Comparison of ENCODE assay signal across 8 cellular contexts in genomic region chr15:38454687-38455071, GRCh38. TPM values are rescaled to one million over a fixed set of nuclear protein-coding genes. Genes with fewer than 3 reads are reported as not detected.
DNase-seq lines count a peak whose midpoint lies in the region; ATAC-seq and TF ChIP-seq lines count a peak whose summit lies in the region.

No MANE protein-coding gene starts in this region.

- H3K4me1 Mint-ChIP-seq in endothelial cell (ENCODE audit: unreplicated experiment) (peaks cover 7% of the 10 kb centered on the region), neural progenitor cell (peaks cover 6% of the 10 kb centered on the region)

- peak overlapping the region; percentile 80 for H3K9ac ChIP-seq in neural progenitor cell

- BruUV-seq in OCI-LY7 (replicated peaks; lab: Mats Ljungman, UMichigan), result no TSS peak

- H3K36me3 ChIP-seq in OCI-LY7 (ENCODE audit: insufficient read depth, low read length) (peaks cover 4% of the 10 kb centered on the region; the same call in 1 of the 2 replicates), neural progenitor cell (no peaks in the 10 kb centered on the region)

- intact Hi-C loops in OCI-LY7 (cut with micrococcal nuclease; ENCODE audit: unreplicated experiment), result loop anchor here (1.0 to 5.0 kb wide), 2 partner anchors 197 to 218 kb away; no protein-coding TSS in a partner anchor

- DNase-seq in OCI-LY7 (ENCODE audit: low spot score), result no peak
- DNase-seq in endothelial cell (ENCODE audit: low spot score), result no peak
- DNase-seq in neural progenitor cell (ENCODE audit: low spot score), result peak; percentile 32
- DNase-seq in effector CD4-positive, alpha-beta T cell, result no peak
- no peak for DNase-seq in D341Med (ENCODE audit: low spot score)

- H2AFZ ChIP-seq in OCI-LY7 (ENCODE audit: low read length) (peak overlapping the region; percentile 94), neural progenitor cell (replicated peaks) (peak overlapping the region; percentile 98)

- H3K79me2 ChIP-seq in OCI-LY7 (ENCODE audit: insufficient read depth, low read depth, low read length), result peaks cover 44% of the 10 kb centered on the region
- H3K79me2 ChIP-seq in neural progenitor cell (ENCODE audit: low read depth), result peaks cover 54% of the 10 kb centered on the region

- H3K4me2 ChIP-seq in OCI-LY7 (ENCODE audit: low read length) (peak overlapping the region; percentile 99), neural progenitor cell (peak overlapping the region; percentile 96)

- peak overlapping the region; percentile 72 for H3K27ac ChIP-seq in OCI-LY7 (ENCODE audit: low read depth, low read length, poor library complexity, severe bottlenecking)
- H3K27ac ChIP-seq in neural progenitor cell, result peak overlapping the region; percentile 94

- CTCF ChIA-PET in OCI-LY7 (lab: Charles Lee; ENCODE audit: unreplicated experiment), result interaction anchor here (1.0 to 1.3 kb wide), 3 partner anchors 9 to 109 kb away, joined by 3 to 4 read pairs (median 4); no protein-coding TSS in a partner anchor

- H4K20me1 ChIP-seq in OCI-LY7 (ENCODE audit: insufficient read depth, low read length), result peaks cover 13% of the 10 kb centered on the region
- H4K20me1 ChIP-seq in neural progenitor cell (ENCODE audit: low read depth), result peaks cover 22% of the 10 kb centered on the region

- POLR2A ChIA-PET in OCI-LY7 (lab: Charles Lee), result interaction anchor here (0.7 to 1.8 kb wide), 11 partner anchors 8 to 244 kb away, joined by 3 to 11 read pairs (median 3); no protein-coding TSS in a partner anchor

- peak overlapping the region; percentile 93 for H3K27ac Mint-ChIP-seq in endothelial cell (ENCODE audit: unreplicated experiment)
- peak overlapping the region; percentile 98 for H3K27ac Mint-ChIP-seq in neural progenitor cell

- H3K27me3 Mint-ChIP-seq in endothelial cell (ENCODE audit: unreplicated experiment) (no peaks in the 10 kb centered on the region), neural progenitor cell (ENCODE audit: insufficient read depth, low read depth) (peaks cover 2% of the 10 kb centered on the region)

- H3K4me3 Mint-ChIP-seq in endothelial cell (ENCODE audit: unreplicated experiment) (peak overlapping the region; percentile 98), neural progenitor cell (peak overlapping the region; percentile 99)

- ATAC-seq in GM18498 (IDR thresholded peaks at IDR 0.05; ENCODE audit: unreplicated experiment), result peak; percentile 8
- ATAC-seq in HG03039 (IDR thresholded peaks at IDR 0.05; ENCODE audit: unreplicated experiment), result no peak
- no peak for ATAC-seq in GM19035 (IDR thresholded peaks at IDR 0.05; ENCODE audit: unreplicated experiment)

- H3K9me2 ChIP-seq in OCI-LY7 (ENCODE audit: insufficient read depth, low read length), result no peaks in the 10 kb centered on the region

- H3K36me3 Mint-ChIP-seq in endothelial cell (ENCODE audit: low read depth, unreplicated experiment), result peaks cover 3% of the 10 kb centered on the region
- H3K36me3 Mint-ChIP-seq in neural progenitor cell, result peaks cover 3% of the 10 kb centered on the region

- H3K27me3 ChIP-seq in neural progenitor cell, result peaks cover 15% of the 10 kb centered on the region

- H3K9me3 Mint-ChIP-seq in endothelial cell (ENCODE audit: unreplicated experiment), result no peaks in the 10 kb centered on the region
- H3K9me3 Mint-ChIP-seq in neural progenitor cell, result no peaks in the 10 kb centered on the region

- H3F3A ChIP-seq in neural progenitor cell (ENCODE audit: low read depth), result peaks cover 8% of the 10 kb centered on the region

- H3K9me3 ChIP-seq in OCI-LY7 (ENCODE audit: low read length) (no peaks in the 10 kb centered on the region), neural progenitor cell (ENCODE audit: low read depth) (no peaks in the 10 kb centered on the region)

- H3K4me1 ChIP-seq in OCI-LY7 (ENCODE audit: insufficient read depth, low read length, poor library complexity, severe bottlenecking) (peaks cover 15% of the 10 kb centered on the region), neural progenitor cell (peaks cover 8% of the 10 kb centered on the region)

- H3K4me3 ChIP-seq in OCI-LY7 (ENCODE audit: low read depth, low read length, poor library complexity, severe bottlenecking) (peak overlapping the region; percentile 86), neural progenitor cell (peak overlapping the region; percentile 79)

- no peak; the same call in 1 of the 2 replicates for TF ChIP-seq CTCF in OCI-LY7 (conservative IDR thresholded peaks at IDR 0.05; ENCODE audit: low read length)
- TF ChIP-seq CTCF in endothelial cell (IDR thresholded peaks at IDR 0.05; ENCODE audit: unreplicated experiment), result no peak
- TF ChIP-seq CTCF in neural progenitor cell (IDR thresholded peaks at IDR 0.05), result no peak

RNA-seq across cellular contexts. Expression of gene FAM98B, which starts 0.8 kb away (rescaled TPM):
- total RNA-seq in OCI-LY7 (2014; rRNA removed; shearing (Covaris generic)), result 8.5 and 17.0 TPM in 2 replicates
- 29.1 and 39.1 TPM in 2 replicates for total RNA-seq in OCI-LY7 (2022)
- total RNA-seq in endothelial cell (ENCODE audit: unreplicated experiment), result 24.6 TPM
- total RNA-seq in neural progenitor cell (ENCODE audit: low replicate concordance), result 16.3 and 31.4 TPM in 2 replicates
